1 cellular context compared by ENCODE assay signal in the genomic region with DNA sequence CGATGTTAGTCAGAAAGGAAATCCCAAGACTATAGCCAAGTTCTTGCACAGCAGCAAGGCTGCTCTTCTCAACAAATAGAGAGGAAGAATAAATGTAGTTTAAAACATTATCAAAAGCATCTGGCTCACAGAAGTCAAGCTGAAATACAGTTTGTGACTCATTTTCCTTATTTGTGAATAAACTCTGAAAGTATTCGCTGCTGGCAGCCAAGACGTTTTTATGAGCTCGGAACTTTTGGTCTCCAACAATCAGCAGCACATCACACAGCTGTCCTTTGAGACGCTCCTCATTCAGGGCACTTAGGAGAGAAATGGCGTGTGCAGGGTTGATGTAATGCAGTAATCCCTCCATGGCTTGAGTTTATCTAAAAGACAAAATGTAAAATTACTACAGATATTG.
TF ChIP-seq lines count a peak whose summit lies in the region.

No MANE protein-coding gene starts in this region.

TF ChIP-seq in endothelial cell of umbilical vein, 7 proteins besides CTCF, POLR2A, EP300 and RAD21:
- TF ChIP-seq POLR2AphosphoS5 (IDR thresholded peaks at IDR 0.05; ENCODE audit: insufficient read depth, low read depth, low read length) (no peak), MAX (IDR thresholded peaks at IDR 0.05; ENCODE audit: insufficient read depth, insufficient read length) (no peak), JUN (IDR thresholded peaks at IDR 0.05; ENCODE audit: borderline replicate concordance, insufficient read depth, insufficient read length, low read depth) (no peak), MYC (IDR thresholded peaks at IDR 0.05; ENCODE audit: low read depth, low read length) (no peak), EZH2 (IDR thresholded peaks at IDR 0.05; ENCODE audit: borderline replicate concordance, low read depth, low read length, severe bottlenecking) (no peak)
